In genomic region chr19:52398091-52398461, GRCh38 we compare ENCODE assay signal across 1 cellular context.
TF ChIP-seq lines count a peak whose summit lies in the region.

No MANE protein-coding gene starts in this region.

TF ChIP-seq in endothelial cell of umbilical vein, 7 proteins besides CTCF, POLR2A, EP300 and RAD21 (continued from another document):
- no peak for TF ChIP-seq MAX (IDR thresholded peaks at IDR 0.05; ENCODE audit: insufficient read depth, insufficient read length)
- no peak for TF ChIP-seq JUN (IDR thresholded peaks at IDR 0.05; ENCODE audit: borderline replicate concordance, insufficient read depth, insufficient read length, low read depth)
- TF ChIP-seq FOS (IDR thresholded peaks at IDR 0.05; ENCODE audit: borderline replicate concordance, insufficient read depth, low read length) = no peak
